In the genomic region with DNA sequence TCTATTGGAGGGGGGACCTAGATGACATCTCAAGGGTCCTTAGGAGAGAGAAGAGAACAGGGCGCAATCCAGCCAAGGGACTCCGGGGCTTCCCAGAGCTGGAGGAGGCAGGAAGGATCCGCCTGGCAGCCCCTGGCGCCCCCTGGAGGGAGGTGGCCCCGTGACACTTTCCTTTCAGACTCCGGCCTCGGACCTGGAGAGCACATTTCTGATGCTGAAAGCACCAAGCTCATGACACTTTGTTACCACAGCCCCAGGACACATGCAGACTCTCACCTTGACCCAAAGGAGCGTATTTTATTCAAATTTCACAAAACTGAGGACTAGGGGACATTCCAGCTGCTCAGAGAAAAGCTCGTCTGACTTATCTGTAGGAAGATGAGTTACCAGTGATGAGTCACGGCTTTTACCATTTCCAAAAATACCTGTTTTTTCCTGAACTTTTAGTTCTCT, we compare ENCODE assay signal across 9 cellular contexts. TPM values are rescaled to one million over a fixed set of nuclear protein-coding genes. Genes with fewer than 3 reads are reported as not detected.
A peak's percentile ranks its signal among the peaks of the same experiment; 100 is the strongest.
DNase-seq lines count a peak whose midpoint lies in the region; ATAC-seq and TF ChIP-seq lines count a peak whose summit lies in the region.
"Had no signal": no experiment of that assay in that cellular context is flagged by ENCODE, and none has a peak within 500 bp of the region (broad histone marks: within the 10 kb centered on the region; RNA-seq: fewer than 3 reads in every experiment).

No MANE protein-coding gene starts in this region.

- H3K4me2 ChIP-seq in parathyroid adenoma (ENCODE audit: low read length) = no peak overlapping the region

- H3K4me1 Mint-ChIP-seq in activated T-helper 1 cell treated with anti-CD3 and anti-CD28 coated beads, Interleukin-12 subunit alpha, Interleukin-12 subunit beta, Interleukin-2, Interleukin-4 antibody, amounts not matched to agents 30 ng/mL and 10 ng/mL and 1 ng/mL, durations not matched to agents 14 hours and 24 hours and 36 hours (ENCODE audit: low read depth) = peaks cover 7% of the 10 kb centered on the region
- H3K4me1 Mint-ChIP-seq: activated B cell treated with CpG ODN at 0.5 μM for 24 hours had no signal

- no peaks in the 10 kb centered on the region for H3K36me3 Mint-ChIP-seq in activated T-helper 1 cell treated with anti-CD3 and anti-CD28 coated beads, Interleukin-12 subunit alpha, Interleukin-12 subunit beta, Interleukin-2, Interleukin-4 antibody, amounts not matched to agents 30 ng/mL and 10 ng/mL and 1 ng/mL, durations not matched to agents 14 hours and 24 hours and 36 hours (ENCODE audit: low read depth)

- H3K4me1 ChIP-seq in gastroesophageal sphincter = peaks cover 0 to 46% (median 23%) of the 10 kb centered on the region in 3 donors
- no peaks in the 10 kb centered on the region for H3K4me1 ChIP-seq in parathyroid adenoma

- H3K4me3 Mint-ChIP-seq in activated T-helper 1 cell treated with anti-CD3 and anti-CD28 coated beads, Interleukin-12 subunit alpha, Interleukin-12 subunit beta, Interleukin-2, Interleukin-4 antibody, amounts not matched to agents 30 ng/mL and 10 ng/mL and 1 ng/mL, durations not matched to agents 14 hours and 24 hours and 36 hours = no peak overlapping the region
- H3K4me3 Mint-ChIP-seq: activated B cell treated with CpG ODN at 0.5 μM for 24 hours had no signal

- no peak for TF ChIP-seq EP300 in gastroesophageal sphincter (IDR thresholded peaks at IDR 0.05)

- H3K27ac ChIP-seq in gastroesophageal sphincter (peak overlapping the region in 3 of 4 donors; percentile 69 to 81 (median 78)), parathyroid adenoma (peak overlapping the region; percentile 79)

- peak overlapping the region; percentile 74 for H3K27ac Mint-ChIP-seq in activated T-helper 1 cell treated with anti-CD3 and anti-CD28 coated beads, Interleukin-12 subunit alpha, Interleukin-12 subunit beta, Interleukin-2, Interleukin-4 antibody, amounts not matched to agents 30 ng/mL and 10 ng/mL and 1 ng/mL, durations not matched to agents 14 hours and 24 hours and 36 hours
- H3K27ac Mint-ChIP-seq: activated B cell treated with CpG ODN at 0.5 μM for 24 hours had no signal

- ATAC-seq in gastroesophageal sphincter (peak; percentile 29), HG02588 (IDR thresholded peaks at IDR 0.05; ENCODE audit: unreplicated experiment) (no peak), HG03457 (IDR thresholded peaks at IDR 0.05; ENCODE audit: unreplicated experiment) (no peak)

- intact Hi-C loops in activated T-helper 1 cell treated with anti-CD3 and anti-CD28 coated beads, Interleukin-12 subunit alpha, Interleukin-12 subunit beta, Interleukin-2, Interleukin-4 antibody, amounts not matched to agents 30 ng/mL and 10 ng/mL and 1 ng/mL, durations not matched to agents 14 hours and 24 hours and 36 hours (cut with micrococcal nuclease) = loop anchor here (5.0 kb wide), 1 partner anchor 167 kb away; no protein-coding TSS in a partner anchor

- H3K36me3 ChIP-seq in gastroesophageal sphincter (no peaks in the 10 kb centered on the region), parathyroid adenoma (ENCODE audit: control insufficient read depth, insufficient read depth, low read length) (no peaks in the 10 kb centered on the region)

- TF ChIP-seq POLR2A in gastroesophageal sphincter (IDR thresholded peaks at IDR 0.05) = no peak

- H3K9me3 Mint-ChIP-seq in activated T-helper 1 cell treated with anti-CD3 and anti-CD28 coated beads, Interleukin-12 subunit alpha, Interleukin-12 subunit beta, Interleukin-2, Interleukin-4 antibody, amounts not matched to agents 30 ng/mL and 10 ng/mL and 1 ng/mL, durations not matched to agents 14 hours and 24 hours and 36 hours = no peaks in the 10 kb centered on the region

- H3K9ac ChIP-seq in parathyroid adenoma = no peak overlapping the region

- H3K27me3 Mint-ChIP-seq in activated T-helper 1 cell treated with anti-CD3 and anti-CD28 coated beads, Interleukin-12 subunit alpha, Interleukin-12 subunit beta, Interleukin-2, Interleukin-4 antibody, amounts not matched to agents 30 ng/mL and 10 ng/mL and 1 ng/mL, durations not matched to agents 14 hours and 24 hours and 36 hours (ENCODE audit: insufficient read depth) = peaks cover 9% of the 10 kb centered on the region

- WGBS in gastroesophageal sphincter (ENCODE audit: low coverage in 1 of 2), 2 donors = 46% methylated on average over 3 of the region's 10 CpGs; no CpG with 5 or more reads in 1 of the 2 donors

- TF ChIP-seq CTCF in GM12865 (IDR thresholded peaks at IDR 0.05; ENCODE audit: insufficient read depth, low read depth, low read length, missing control alignments) (peak; percentile 59), gastroesophageal sphincter (IDR thresholded peaks at IDR 0.05) (peak in 3 of 4 experiments; percentile 48 to 69 (median 59)), parathyroid adenoma (IDR thresholded peaks at IDR 0.05) (peak; percentile 48)

- H3K27me3 ChIP-seq in gastroesophageal sphincter (no peaks in the 10 kb centered on the region), parathyroid adenoma (ENCODE audit: control insufficient read depth, insufficient read depth, low read length) (no peaks in the 10 kb centered on the region)

- DNase-seq in GM12865 (ENCODE audit: low read depth) = peak; percentile 29
- peak; percentile 71 for DNase-seq in NCI-H69 (lab: John Stamatoyannopoulos, UW)
- peak; percentile 18 for DNase-seq in activated T-helper 1 cell treated with anti-CD3 and anti-CD28 coated beads, Interleukin-12 subunit alpha, Interleukin-12 subunit beta, Interleukin-2, Interleukin-4 antibody, amounts not matched to agents 30 ng/mL and 10 ng/mL and 1 ng/mL, durations not matched to agents 14 hours and 24 hours and 36 hours (ENCODE audit: low spot score)
- DNase-seq in LoVo (ENCODE audit: low spot score) = no peak
- DNase-seq: activated B cell treated with CpG ODN at 0.5 μM for 24 hours had no signal

- H3K4me3 ChIP-seq in GM12865 (ENCODE audit: low read depth, low read length) = no peak overlapping the region
- no peak overlapping the region for H3K4me3 ChIP-seq in gastroesophageal sphincter
- no peak overlapping the region for H3K4me3 ChIP-seq in parathyroid adenoma (ENCODE audit: low read depth, low read length)

- H3K9me3 ChIP-seq in gastroesophageal sphincter = no peaks in the 10 kb centered on the region
- H3K9me3 ChIP-seq in parathyroid adenoma (ENCODE audit: control insufficient read depth, low read length) = no peaks in the 10 kb centered on the region

- no peaks in the 10 kb centered on the region for H3K79me2 ChIP-seq in parathyroid adenoma

- no peak overlapping the region for H2AFZ ChIP-seq in parathyroid adenoma

RNA-seq across cellular contexts. Expression of a gene that starts 21.4 kb away (rescaled TPM):
- total RNA-seq in activated T-helper 1 cell treated with anti-CD3 and anti-CD28 coated beads, Interleukin-12 subunit alpha, Interleukin-12 subunit beta, Interleukin-2, Interleukin-4 antibody, amounts not matched to agents 30 ng/mL and 10 ng/mL and 1 ng/mL, durations not matched to agents 14 hours and 24 hours and 36 hours = 14.3 and 17.6 TPM in 2 replicates
- 10 to 100 TPM; 17.6 to 31.1 (median 24.2) TPM for total RNA-seq in gastroesophageal sphincter
